Comparison of ENCODE assay signal across 1 cellular context in the genomic region with DNA sequence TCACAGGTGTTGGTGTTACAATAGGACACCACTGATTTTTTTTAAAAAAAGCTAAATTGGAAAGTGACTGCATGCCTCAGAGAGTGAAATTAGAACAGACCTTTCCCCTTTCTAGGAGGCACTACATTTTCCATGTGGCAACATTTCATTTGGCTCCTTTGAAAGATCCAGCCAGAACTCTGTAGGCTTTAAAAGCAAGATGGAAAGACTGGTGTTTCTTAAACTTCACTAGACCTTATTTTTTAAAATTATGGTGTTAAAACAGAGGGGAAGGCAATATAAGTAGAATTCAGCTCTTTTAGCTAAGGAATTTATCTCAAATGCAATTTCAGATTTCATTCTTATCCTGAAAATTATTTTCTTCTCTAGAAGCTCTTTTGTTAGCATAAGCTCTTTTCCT.
TF ChIP-seq lines count a peak whose summit lies in the region.

No MANE protein-coding gene starts in this region.

TF ChIP-seq in HCT116, 20 proteins besides CTCF, POLR2A, EP300 and RAD21:
- TF ChIP-seq, protein P1, sequence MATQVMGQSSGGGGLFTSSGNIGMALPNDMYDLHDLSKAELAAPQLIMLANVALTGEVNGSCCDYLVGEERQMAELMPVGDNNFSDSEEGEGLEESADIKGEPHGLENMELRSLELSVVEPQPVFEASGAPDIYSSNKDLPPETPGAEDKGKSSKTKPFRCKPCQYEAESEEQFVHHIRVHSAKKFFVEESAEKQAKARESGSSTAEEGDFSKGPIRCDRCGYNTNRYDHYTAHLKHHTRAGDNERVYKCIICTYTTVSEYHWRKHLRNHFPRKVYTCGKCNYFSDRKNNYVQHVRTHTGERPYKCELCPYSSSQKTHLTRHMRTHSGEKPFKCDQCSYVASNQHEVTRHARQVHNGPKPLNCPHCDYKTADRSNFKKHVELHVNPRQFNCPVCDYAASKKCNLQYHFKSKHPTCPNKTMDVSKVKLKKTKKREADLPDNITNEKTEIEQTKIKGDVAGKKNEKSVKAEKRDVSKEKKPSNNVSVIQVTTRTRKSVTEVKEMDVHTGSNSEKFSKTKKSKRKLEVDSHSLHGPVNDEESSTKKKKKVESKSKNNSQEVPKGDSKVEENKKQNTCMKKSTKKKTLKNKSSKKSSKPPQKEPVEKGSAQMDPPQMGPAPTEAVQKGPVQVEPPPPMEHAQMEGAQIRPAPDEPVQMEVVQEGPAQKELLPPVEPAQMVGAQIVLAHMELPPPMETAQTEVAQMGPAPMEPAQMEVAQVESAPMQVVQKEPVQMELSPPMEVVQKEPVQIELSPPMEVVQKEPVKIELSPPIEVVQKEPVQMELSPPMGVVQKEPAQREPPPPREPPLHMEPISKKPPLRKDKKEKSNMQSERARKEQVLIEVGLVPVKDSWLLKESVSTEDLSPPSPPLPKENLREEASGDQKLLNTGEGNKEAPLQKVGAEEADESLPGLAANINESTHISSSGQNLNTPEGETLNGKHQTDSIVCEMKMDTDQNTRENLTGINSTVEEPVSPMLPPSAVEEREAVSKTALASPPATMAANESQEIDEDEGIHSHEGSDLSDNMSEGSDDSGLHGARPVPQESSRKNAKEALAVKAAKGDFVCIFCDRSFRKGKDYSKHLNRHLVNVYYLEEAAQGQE (IDR thresholded peaks at IDR 0.05; ENCODE audit: low read depth), result no peak
- TF ChIP-seq FOSL1 (IDR thresholded peaks at IDR 0.05; ENCODE audit: low read depth), result no peak
- no peak for TF ChIP-seq TCF7L2 (IDR thresholded peaks at IDR 0.05; ENCODE audit: borderline replicate concordance, extremely low read depth, insufficient read depth, insufficient read length)
- no peak for TF ChIP-seq CEBPB (IDR thresholded peaks at IDR 0.05; ENCODE audit: low read depth)
TF ChIP-seq in HCT116: peak in this region for 0.
